ENCODE assay signal across 8 cellular contexts in the genomic region with DNA sequence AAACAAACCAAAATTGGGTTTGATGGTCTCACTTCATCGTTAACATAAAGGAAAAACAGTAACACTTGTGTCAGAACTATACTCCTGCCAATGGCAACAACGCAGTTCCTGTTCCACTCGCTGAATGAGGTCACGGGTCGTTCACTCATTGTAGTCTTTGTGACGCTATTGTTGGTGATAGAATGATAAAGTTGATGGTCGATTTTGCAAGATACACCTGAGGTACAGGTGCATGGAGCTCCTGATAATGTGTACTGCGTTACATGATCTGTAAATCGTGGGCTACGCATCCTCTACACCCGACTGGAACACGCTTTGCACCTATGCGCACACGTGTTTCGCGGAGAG. TPM values are rescaled to one million over a fixed set of nuclear protein-coding genes. Genes with fewer than 3 reads are reported as not detected.
DNase-seq lines count a peak whose midpoint lies in the region; ATAC-seq and TF ChIP-seq lines count a peak whose summit lies in the region.

No MANE protein-coding gene starts in this region.

- TF ChIP-seq POLR2A in heart left ventricle (IDR thresholded peaks at IDR 0.05) = no peak

- 19 to 36% (median 22%) methylated on average over 11 to 16 of the region's 16 CpGs for WGBS in heart left ventricle, 4 donors

- peaks cover 0 to 3% (median 0%) of the 10 kb centered on the region in 9 donors for H3K36me3 ChIP-seq in heart left ventricle

- H3K9me3 ChIP-seq in heart left ventricle = no peaks in the 10 kb centered on the region

- intact Hi-C loops in heart left ventricle (cut with DNase I) (loop anchor here (1.0 to 10.0 kb wide), 16 partner anchors 37 to 805 kb away; partner anchors contain the start of genes DFFA (in 4 of the 10), PEX14 (in 3 of the 10), LZIC (in 1 of the 10) and NMNAT1 (in 1 of the 10)), Right ventricle myocardium inferior (cut with DNase I) (loop anchor here (1.0 to 2.0 kb wide), 3 partner anchors 53 to 219 kb away; partner anchors contain the start of gene KIF1B), natural killer cell (cut with micrococcal nuclease) (loop anchor here (1.0 to 10.0 kb wide), 7 partner anchors 31 to 935 kb away; partner anchors contain the start of genes DFFA, PEX14 and PGD)

- ATAC-seq in heart left ventricle (no peak), Right ventricle myocardium inferior (no peak), natural killer cell (no peak), GM21529 (IDR thresholded peaks at IDR 0.05; ENCODE audit: unreplicated experiment) (no peak)

- H3K4me3 ChIP-seq in heart left ventricle = peak overlapping the region; percentile 61 to 93 (median 82)

- H3K36me3 Mint-ChIP-seq in natural killer cell = no peaks in the 10 kb centered on the region

- DNase-seq in heart left ventricle (peak in 1 of 5 donors; percentile 10), Right ventricle myocardium inferior (ENCODE audit: missing footprints) (no peak), MV-4-11 (lab: John Stamatoyannopoulos, UW) (peak; percentile 48), dermis blood vessel endothelial cell (peak; percentile 83), natural killer cell (no peak), HT-29 (ENCODE audit: low spot score) (no peak), SHP77 (lab: John Stamatoyannopoulos, UW) (no peak)

- peaks cover 0 to 26% (median 12%) of the 10 kb centered on the region in 12 donors for H3K4me1 ChIP-seq in heart left ventricle

- peak overlapping the region; percentile 89 to 97 for H3K27ac Mint-ChIP-seq in natural killer cell

- no peak for TF ChIP-seq CTCF in heart left ventricle (IDR thresholded peaks at IDR 0.05)
- TF ChIP-seq CTCF in natural killer cell (IDR thresholded peaks at IDR 0.05) = no peak

- peak overlapping the region; percentile 92 for H3K4me3 Mint-ChIP-seq in natural killer cell

- H3K27me3 ChIP-seq in heart left ventricle = no peaks in the 10 kb centered on the region

- no peaks in the 10 kb centered on the region for H3K27me3 Mint-ChIP-seq in natural killer cell (ENCODE audit: low read depth in 2 of 2)

- H3K4me1 Mint-ChIP-seq in natural killer cell = peaks cover 17% of the 10 kb centered on the region in 2 donors

- no peaks in the 10 kb centered on the region for H3K9me3 Mint-ChIP-seq in natural killer cell

- H3K27ac ChIP-seq in heart left ventricle = peak overlapping the region in 10 of 12 donors; percentile 43 to 82 (median 71)

RNA-seq across cellular contexts. Expression of gene CENPS, which starts 0.4 kb away (rescaled TPM):
- total RNA-seq in heart left ventricle (10 to 100 TPM in 1 of 9 donors, 1 to 10 TPM in 8; 2.4 to 11.6 (median 8.5) TPM), Right ventricle myocardium inferior (7.6 TPM), dermis blood vessel endothelial cell (7.8 and 11.4 TPM in 2 replicates), natural killer cell (1 to 10 TPM; 4.1 to 5.0 (median 4.5) TPM)
- polyA plus RNA-seq in heart left ventricle = 1 to 10 TPM; 6.7 to 8.2 TPM
- total RNA-seq in HT-29 (2014; rRNA removed; shearing (Covaris generic)) = 10.0 and 11.1 TPM in 2 replicates

RNA-seq across cellular contexts. Expression of gene CORT, which starts 20.0 kb away (rescaled TPM):
- total RNA-seq in heart left ventricle = under 1 TPM in 2 of 9 donors, not detected in 7; 0.19 to 0.37 TPM
- polyA plus RNA-seq in heart left ventricle = not detected
- 0.32 TPM for total RNA-seq in Right ventricle myocardium inferior
- total RNA-seq in dermis blood vessel endothelial cell = 0.34 and 0.37 TPM in 2 replicates
- total RNA-seq in natural killer cell = not detected
- total RNA-seq in HT-29 (2014; rRNA removed; shearing (Covaris generic)) = 0.23 TPM in 1 of 2 replicates, not detected in the other

RNA-seq across cellular contexts. Expression of gene PGD, which starts 31.0 kb away (rescaled TPM):
- total RNA-seq in heart left ventricle (10 to 100 TPM; 25.0 to 95.2 (median 31.1) TPM), Right ventricle myocardium inferior (42.1 TPM), dermis blood vessel endothelial cell (59.4 and 130 TPM in 2 replicates), natural killer cell (100 to 1,000 TPM in 1 of 3 donors, 10 to 100 TPM in 2; 35.8 to 113 (median 39.8) TPM)
- 10 to 100 TPM; 13.3 to 30.9 TPM for polyA plus RNA-seq in heart left ventricle
- 95.6 and 97.1 TPM in 2 replicates for total RNA-seq in HT-29 (2014; rRNA removed; shearing (Covaris generic))

RNA-seq across cellular contexts. Expression of gene DFFA, which starts 42.5 kb away (rescaled TPM):
- total RNA-seq in heart left ventricle (10 to 100 TPM; 16.0 to 27.6 (median 24.5) TPM), Right ventricle myocardium inferior (24.0 TPM), dermis blood vessel endothelial cell (56.2 and 74.5 TPM in 2 replicates), natural killer cell (10 to 100 TPM; 17.5 to 21.8 (median 21.5) TPM)
- polyA plus RNA-seq in heart left ventricle = 10 to 100 TPM; 10.4 to 26.0 TPM
- total RNA-seq in HT-29 (2014; rRNA removed; shearing (Covaris generic)) = 41.2 and 43.2 TPM in 2 replicates

RNA-seq across cellular contexts. Expression of gene PEX14, which starts 44.9 kb away (rescaled TPM):
- 10 to 100 TPM; 14.9 to 25.1 (median 19.6) TPM for total RNA-seq in heart left ventricle
- polyA plus RNA-seq in heart left ventricle = 10 to 100 TPM; 24.2 to 28.7 TPM
- total RNA-seq in Right ventricle myocardium inferior = 17.8 TPM
- 9.9 and 21.7 TPM in 2 replicates for total RNA-seq in dermis blood vessel endothelial cell
- total RNA-seq in natural killer cell = 10 to 100 TPM; 21.4 to 27.3 (median 24.1) TPM
- total RNA-seq in HT-29 (2014; rRNA removed; shearing (Covaris generic)) = 22.2 and 26.6 TPM in 2 replicates

Comparison
In these comparisons a context has a peak if more than half of its experiments do, and no peak if none do; other contexts are left out.
1. DNase-seq: peak in MV-4-11 (single experiment) and dermis blood vessel endothelial cell (single experiment); none in Right ventricle myocardium inferior (single experiment), natural killer cell (single experiment), HT-29 (single experiment) and SHP77 (0 of 2).